In the genomic region with DNA sequence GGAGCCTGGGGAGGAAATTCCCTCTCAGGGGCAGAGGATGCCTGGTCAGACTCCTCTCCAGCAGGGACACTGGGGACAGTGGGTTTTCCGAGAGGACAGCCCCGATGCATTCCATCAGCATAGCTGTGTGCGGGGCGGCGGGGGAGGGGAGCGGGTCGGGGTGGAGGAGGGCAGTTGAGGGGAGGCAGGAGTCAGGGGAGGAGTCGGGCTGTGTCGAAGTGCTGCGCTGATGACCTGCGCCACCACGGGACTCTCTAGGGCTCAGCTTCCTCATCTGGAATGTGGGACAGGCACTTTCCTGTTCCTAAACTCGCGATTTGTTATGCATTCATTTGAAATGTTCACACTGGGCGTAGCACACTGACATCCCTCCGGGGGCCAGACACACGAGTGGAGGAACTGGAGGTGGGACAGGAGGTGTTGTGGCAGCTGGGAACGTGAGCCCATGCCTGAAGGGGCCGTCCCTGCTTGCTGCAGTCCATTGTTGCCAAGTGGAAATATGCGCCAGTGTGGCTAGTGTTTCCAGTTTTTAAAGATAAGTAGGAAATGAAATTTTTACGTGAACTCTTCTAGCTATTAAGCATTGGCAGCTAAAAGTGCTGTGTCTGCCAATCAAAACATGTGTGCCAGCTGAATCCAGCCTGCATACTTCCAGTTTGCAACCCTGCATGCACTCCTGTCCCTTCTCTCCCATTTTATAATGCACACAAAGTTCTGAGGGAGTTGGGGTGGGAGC, we compare ENCODE assay signal across 2 cellular contexts.
TF ChIP-seq lines count a peak whose summit lies in the region.

No MANE protein-coding gene starts in this region.

TF ChIP-seq in GM23338, 12 proteins besides CTCF, POLR2A, EP300 and RAD21 (continued from another document):
- TF ChIP-seq, protein P1, sequence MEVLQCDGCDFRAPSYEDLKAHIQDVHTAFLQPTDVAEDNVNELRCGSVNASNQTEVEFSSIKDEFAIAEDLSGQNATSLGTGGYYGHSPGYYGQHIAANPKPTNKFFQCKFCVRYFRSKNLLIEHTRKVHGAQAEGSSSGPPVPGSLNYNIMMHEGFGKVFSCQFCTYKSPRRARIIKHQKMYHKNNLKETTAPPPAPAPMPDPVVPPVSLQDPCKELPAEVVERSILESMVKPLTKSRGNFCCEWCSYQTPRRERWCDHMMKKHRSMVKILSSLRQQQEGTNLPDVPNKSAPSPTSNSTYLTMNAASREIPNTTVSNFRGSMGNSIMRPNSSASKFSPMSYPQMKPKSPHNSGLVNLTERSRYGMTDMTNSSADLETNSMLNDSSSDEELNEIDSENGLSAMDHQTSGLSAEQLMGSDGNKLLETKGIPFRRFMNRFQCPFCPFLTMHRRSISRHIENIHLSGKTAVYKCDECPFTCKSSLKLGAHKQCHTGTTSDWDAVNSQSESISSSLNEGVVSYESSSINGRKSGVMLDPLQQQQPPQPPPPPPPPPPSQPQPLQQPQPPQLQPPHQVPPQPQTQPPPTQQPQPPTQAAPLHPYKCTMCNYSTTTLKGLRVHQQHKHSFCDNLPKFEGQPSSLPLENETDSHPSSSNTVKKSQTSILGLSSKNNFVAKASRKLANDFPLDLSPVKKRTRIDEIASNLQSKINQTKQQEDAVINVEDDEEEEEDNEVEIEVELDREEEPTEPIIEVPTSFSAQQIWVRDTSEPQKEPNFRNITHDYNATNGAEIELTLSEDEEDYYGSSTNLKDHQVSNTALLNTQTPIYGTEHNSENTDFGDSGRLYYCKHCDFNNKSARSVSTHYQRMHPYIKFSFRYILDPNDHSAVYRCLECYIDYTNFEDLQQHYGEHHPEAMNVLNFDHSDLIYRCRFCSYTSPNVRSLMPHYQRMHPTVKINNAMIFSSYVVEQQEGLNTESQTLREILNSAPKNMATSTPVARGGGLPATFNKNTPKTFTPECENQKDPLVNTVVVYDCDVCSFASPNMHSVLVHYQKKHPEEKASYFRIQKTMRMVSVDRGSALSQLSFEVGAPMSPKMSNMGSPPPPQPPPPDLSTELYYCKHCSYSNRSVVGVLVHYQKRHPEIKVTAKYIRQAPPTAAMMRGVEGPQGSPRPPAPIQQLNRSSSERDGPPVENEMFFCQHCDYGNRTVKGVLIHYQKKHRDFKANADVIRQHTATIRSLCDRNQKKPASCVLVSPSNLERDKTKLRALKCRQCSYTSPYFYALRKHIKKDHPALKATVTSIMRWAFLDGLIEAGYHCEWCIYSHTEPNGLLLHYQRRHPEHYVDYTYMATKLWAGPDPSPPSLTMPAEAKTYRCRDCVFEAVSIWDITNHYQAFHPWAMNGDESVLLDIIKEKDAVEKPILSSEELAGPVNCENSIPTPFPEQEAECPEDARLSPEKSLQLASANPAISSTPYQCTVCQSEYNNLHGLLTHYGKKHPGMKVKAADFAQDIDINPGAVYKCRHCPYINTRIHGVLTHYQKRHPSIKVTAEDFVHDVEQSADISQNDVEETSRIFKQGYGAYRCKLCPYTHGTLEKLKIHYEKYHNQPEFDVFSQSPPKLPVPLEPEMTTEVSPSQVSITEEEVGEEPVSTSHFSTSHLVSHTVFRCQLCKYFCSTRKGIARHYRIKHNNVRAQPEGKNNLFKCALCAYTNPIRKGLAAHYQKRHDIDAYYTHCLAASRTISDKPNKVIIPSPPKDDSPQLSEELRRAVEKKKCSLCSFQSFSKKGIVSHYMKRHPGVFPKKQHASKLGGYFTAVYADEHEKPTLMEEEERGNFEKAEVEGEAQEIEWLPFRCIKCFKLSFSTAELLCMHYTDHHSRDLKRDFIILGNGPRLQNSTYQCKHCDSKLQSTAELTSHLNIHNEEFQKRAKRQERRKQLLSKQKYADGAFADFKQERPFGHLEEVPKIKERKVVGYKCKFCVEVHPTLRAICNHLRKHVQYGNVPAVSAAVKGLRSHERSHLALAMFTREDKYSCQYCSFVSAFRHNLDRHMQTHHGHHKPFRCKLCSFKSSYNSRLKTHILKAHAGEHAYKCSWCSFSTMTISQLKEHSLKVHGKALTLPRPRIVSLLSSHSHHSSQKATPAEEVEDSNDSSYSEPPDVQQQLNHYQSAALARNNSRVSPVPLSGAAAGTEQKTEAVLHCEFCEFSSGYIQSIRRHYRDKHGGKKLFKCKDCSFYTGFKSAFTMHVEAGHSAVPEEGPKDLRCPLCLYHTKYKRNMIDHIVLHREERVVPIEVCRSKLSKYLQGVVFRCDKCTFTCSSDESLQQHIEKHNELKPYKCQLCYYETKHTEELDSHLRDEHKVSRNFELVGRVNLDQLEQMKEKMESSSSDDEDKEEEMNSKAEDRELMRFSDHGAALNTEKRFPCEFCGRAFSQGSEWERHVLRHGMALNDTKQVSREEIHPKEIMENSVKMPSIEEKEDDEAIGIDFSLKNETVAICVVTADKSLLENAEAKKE (CRISPR knock-in tag; IDR thresholded peaks at IDR 0.05): no peak
- TF ChIP-seq POLR2AphosphoS5 (IDR thresholded peaks at IDR 0.05; ENCODE audit: low read depth) (no peak), ZNF331 (CRISPR knock-in tag; IDR thresholded peaks at IDR 0.05; ENCODE audit: low read depth) (no peak), CREB1 (CRISPR knock-in tag; IDR thresholded peaks at IDR 0.05; ENCODE audit: low read depth) (no peak), STAT1 (IDR thresholded peaks at IDR 0.05; ENCODE audit: unreplicated experiment) (no peak), NANOG (IDR thresholded peaks at IDR 0.05; ENCODE audit: borderline replicate concordance) (no peak)
- TF ChIP-seq, protein P2, sequence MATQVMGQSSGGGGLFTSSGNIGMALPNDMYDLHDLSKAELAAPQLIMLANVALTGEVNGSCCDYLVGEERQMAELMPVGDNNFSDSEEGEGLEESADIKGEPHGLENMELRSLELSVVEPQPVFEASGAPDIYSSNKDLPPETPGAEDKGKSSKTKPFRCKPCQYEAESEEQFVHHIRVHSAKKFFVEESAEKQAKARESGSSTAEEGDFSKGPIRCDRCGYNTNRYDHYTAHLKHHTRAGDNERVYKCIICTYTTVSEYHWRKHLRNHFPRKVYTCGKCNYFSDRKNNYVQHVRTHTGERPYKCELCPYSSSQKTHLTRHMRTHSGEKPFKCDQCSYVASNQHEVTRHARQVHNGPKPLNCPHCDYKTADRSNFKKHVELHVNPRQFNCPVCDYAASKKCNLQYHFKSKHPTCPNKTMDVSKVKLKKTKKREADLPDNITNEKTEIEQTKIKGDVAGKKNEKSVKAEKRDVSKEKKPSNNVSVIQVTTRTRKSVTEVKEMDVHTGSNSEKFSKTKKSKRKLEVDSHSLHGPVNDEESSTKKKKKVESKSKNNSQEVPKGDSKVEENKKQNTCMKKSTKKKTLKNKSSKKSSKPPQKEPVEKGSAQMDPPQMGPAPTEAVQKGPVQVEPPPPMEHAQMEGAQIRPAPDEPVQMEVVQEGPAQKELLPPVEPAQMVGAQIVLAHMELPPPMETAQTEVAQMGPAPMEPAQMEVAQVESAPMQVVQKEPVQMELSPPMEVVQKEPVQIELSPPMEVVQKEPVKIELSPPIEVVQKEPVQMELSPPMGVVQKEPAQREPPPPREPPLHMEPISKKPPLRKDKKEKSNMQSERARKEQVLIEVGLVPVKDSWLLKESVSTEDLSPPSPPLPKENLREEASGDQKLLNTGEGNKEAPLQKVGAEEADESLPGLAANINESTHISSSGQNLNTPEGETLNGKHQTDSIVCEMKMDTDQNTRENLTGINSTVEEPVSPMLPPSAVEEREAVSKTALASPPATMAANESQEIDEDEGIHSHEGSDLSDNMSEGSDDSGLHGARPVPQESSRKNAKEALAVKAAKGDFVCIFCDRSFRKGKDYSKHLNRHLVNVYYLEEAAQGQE (IDR thresholded peaks at IDR 0.05; ENCODE audit: unreplicated experiment): no peak

TF ChIP-seq in WTC11, 78 proteins besides CTCF, POLR2A, EP300 and RAD21 (continued from another document):
- TF ChIP-seq, protein P3, sequence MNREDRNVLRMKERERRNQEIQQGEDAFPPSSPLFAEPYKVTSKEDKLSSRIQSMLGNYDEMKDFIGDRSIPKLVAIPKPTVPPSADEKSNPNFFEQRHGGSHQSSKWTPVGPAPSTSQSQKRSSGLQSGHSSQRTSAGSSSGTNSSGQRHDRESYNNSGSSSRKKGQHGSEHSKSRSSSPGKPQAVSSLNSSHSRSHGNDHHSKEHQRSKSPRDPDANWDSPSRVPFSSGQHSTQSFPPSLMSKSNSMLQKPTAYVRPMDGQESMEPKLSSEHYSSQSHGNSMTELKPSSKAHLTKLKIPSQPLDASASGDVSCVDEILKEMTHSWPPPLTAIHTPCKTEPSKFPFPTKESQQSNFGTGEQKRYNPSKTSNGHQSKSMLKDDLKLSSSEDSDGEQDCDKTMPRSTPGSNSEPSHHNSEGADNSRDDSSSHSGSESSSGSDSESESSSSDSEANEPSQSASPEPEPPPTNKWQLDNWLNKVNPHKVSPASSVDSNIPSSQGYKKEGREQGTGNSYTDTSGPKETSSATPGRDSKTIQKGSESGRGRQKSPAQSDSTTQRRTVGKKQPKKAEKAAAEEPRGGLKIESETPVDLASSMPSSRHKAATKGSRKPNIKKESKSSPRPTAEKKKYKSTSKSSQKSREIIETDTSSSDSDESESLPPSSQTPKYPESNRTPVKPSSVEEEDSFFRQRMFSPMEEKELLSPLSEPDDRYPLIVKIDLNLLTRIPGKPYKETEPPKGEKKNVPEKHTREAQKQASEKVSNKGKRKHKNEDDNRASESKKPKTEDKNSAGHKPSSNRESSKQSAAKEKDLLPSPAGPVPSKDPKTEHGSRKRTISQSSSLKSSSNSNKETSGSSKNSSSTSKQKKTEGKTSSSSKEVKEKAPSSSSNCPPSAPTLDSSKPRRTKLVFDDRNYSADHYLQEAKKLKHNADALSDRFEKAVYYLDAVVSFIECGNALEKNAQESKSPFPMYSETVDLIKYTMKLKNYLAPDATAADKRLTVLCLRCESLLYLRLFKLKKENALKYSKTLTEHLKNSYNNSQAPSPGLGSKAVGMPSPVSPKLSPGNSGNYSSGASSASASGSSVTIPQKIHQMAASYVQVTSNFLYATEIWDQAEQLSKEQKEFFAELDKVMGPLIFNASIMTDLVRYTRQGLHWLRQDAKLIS (CRISPR knock-in tag; IDR thresholded peaks at IDR 0.05; ENCODE audit: borderline replicate concordance): no peak
- TF ChIP-seq, protein P4, sequence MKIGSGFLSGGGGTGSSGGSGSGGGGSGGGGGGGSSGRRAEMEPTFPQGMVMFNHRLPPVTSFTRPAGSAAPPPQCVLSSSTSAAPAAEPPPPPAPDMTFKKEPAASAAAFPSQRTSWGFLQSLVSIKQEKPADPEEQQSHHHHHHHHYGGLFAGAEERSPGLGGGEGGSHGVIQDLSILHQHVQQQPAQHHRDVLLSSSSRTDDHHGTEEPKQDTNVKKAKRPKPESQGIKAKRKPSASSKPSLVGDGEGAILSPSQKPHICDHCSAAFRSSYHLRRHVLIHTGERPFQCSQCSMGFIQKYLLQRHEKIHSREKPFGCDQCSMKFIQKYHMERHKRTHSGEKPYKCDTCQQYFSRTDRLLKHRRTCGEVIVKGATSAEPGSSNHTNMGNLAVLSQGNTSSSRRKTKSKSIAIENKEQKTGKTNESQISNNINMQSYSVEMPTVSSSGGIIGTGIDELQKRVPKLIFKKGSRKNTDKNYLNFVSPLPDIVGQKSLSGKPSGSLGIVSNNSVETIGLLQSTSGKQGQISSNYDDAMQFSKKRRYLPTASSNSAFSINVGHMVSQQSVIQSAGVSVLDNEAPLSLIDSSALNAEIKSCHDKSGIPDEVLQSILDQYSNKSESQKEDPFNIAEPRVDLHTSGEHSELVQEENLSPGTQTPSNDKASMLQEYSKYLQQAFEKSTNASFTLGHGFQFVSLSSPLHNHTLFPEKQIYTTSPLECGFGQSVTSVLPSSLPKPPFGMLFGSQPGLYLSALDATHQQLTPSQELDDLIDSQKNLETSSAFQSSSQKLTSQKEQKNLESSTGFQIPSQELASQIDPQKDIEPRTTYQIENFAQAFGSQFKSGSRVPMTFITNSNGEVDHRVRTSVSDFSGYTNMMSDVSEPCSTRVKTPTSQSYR (CRISPR knock-in tag; IDR thresholded peaks at IDR 0.05): no peak
- TF ChIP-seq NR2C2 (CRISPR knock-in tag; IDR thresholded peaks at IDR 0.05): no peak
